ENCODE assay signal across 8 cellular contexts in the genomic region with DNA sequence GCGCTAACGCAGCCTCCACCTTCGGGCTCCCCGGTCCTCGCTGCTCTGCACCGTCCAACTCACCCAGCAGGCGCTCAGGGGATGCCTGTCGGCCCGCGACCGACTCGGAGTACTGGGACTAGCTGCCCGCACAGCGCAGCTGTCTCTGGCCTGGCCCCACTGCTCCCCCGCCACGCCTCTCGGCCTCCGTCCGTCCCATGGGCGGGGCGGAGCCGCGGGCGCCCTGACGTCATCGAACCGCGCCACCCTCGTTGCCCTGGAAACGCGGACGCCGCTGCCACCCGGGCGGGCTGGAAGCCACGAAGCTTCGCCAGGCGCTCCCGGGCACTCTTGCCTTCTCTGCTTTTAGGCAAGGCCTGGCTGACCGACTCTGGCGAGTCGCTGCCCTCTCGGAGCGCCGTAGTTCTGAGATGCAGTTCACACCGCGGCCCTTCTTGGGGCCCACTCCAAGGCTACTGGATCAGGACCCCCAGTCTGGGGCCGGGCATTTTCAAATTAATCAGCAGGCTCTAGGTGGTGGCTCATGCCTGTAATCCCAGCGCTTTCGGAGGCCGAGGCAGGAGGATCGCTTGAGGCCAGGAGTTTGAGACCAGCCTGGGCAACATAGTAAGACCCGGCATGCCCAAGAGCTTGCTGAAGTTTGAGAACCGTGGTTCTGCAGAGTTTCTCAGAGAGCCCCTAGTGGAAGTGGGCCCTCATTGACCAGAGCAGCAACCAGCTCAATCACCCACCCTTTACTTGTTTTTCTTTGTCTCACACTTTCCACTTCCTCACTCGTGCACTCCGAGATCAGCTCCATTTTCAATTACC. TPM values are rescaled to one million over a fixed set of nuclear protein-coding genes. Genes with fewer than 3 reads are reported as not detected.
A peak's percentile ranks its signal among the peaks of the same experiment; 100 is the strongest.
DNase-seq lines count a peak whose midpoint lies in the region; ATAC-seq, FAIRE-seq and TF ChIP-seq lines count a peak whose summit lies in the region.

No MANE protein-coding gene starts in this region.

- no peaks in the 10 kb centered on the region for H3K27me3 Mint-ChIP-seq in activated T-helper 1 cell treated with anti-CD3 and anti-CD28 coated beads, Interleukin-12 subunit alpha, Interleukin-12 subunit beta, Interleukin-2, Interleukin-4 antibody, amounts not matched to agents 30 ng/mL and 10 ng/mL and 1 ng/mL, durations not matched to agents 14 hours and 24 hours and 36 hours (ENCODE audit: insufficient read depth)
- H3K27me3 Mint-ChIP-seq in naive thymus-derived CD8-positive, alpha-beta T cell: no peaks in the 10 kb centered on the region

- intact Hi-C loops in activated T-helper 1 cell treated with anti-CD3 and anti-CD28 coated beads, Interleukin-12 subunit alpha, Interleukin-12 subunit beta, Interleukin-2, Interleukin-4 antibody, amounts not matched to agents 30 ng/mL and 10 ng/mL and 1 ng/mL, durations not matched to agents 14 hours and 24 hours and 36 hours (cut with micrococcal nuclease): loop anchor here (1.0 kb wide), 3 partner anchors 9 to 270 kb away; a partner anchor contains a TSS

- peak; percentile 86 for ATAC-seq in GM21825 (IDR thresholded peaks at IDR 0.05; ENCODE audit: unreplicated experiment)
- ATAC-seq in naive thymus-derived CD8-positive, alpha-beta T cell: peak; percentile 92 to 96

- H3K4me3 Mint-ChIP-seq in activated T-helper 1 cell treated with anti-CD3 and anti-CD28 coated beads, Interleukin-12 subunit alpha, Interleukin-12 subunit beta, Interleukin-2, Interleukin-4 antibody, amounts not matched to agents 30 ng/mL and 10 ng/mL and 1 ng/mL, durations not matched to agents 14 hours and 24 hours and 36 hours: peak overlapping the region; percentile 92
- peak overlapping the region; percentile 90 to 98 (median 94) for H3K4me3 Mint-ChIP-seq in naive thymus-derived CD8-positive, alpha-beta T cell

- DNase-seq in ELF-1 (ENCODE audit: low read depth, low spot score): peak; percentile 96
- peak; percentile 72 for DNase-seq in RCC 7860 (ENCODE audit: low spot score)
- peak; percentile 92 for DNase-seq in activated T-helper 1 cell treated with anti-CD3 and anti-CD28 coated beads, Interleukin-12 subunit alpha, Interleukin-12 subunit beta, Interleukin-2, Interleukin-4 antibody, amounts not matched to agents 30 ng/mL and 10 ng/mL and 1 ng/mL, durations not matched to agents 14 hours and 24 hours and 36 hours (ENCODE audit: low spot score)
- peak; percentile 86 for DNase-seq in fibroblast of gingiva (ENCODE audit: low read depth)
- peak; percentile 84 to 99 (median 91) for DNase-seq in naive thymus-derived CD8-positive, alpha-beta T cell
- DNase-seq in stimulated activated naive CD4-positive, alpha-beta T cell (lab: John Stamatoyannopoulos, UW): peak; percentile 75 to 97 (median 86)

- no peaks in the 10 kb centered on the region for H4K20me1 ChIP-seq in KMS-11 (ENCODE audit: insufficient read depth)

- peak overlapping the region; percentile 30; the same call in 1 of the 2 replicates for H2AFZ ChIP-seq in KMS-11 (ENCODE audit: low read depth)

- H3K4me1 Mint-ChIP-seq in activated T-helper 1 cell treated with anti-CD3 and anti-CD28 coated beads, Interleukin-12 subunit alpha, Interleukin-12 subunit beta, Interleukin-2, Interleukin-4 antibody, amounts not matched to agents 30 ng/mL and 10 ng/mL and 1 ng/mL, durations not matched to agents 14 hours and 24 hours and 36 hours (ENCODE audit: low read depth): peaks cover 20% of the 10 kb centered on the region
- peaks cover 22 to 49% (median 43%) of the 10 kb centered on the region in 4 donors for H3K4me1 Mint-ChIP-seq in naive thymus-derived CD8-positive, alpha-beta T cell

- no peaks in the 10 kb centered on the region for H3K79me2 ChIP-seq in KMS-11 (ENCODE audit: insufficient read depth, low read depth)

- no peaks in the 10 kb centered on the region for H3K27me3 ChIP-seq in KMS-11 (ENCODE audit: insufficient read depth, low read depth)

- no peak overlapping the region for H3K27ac ChIP-seq in KMS-11

- no peaks in the 10 kb centered on the region for H3K36me3 ChIP-seq in KMS-11 (ENCODE audit: insufficient read depth)

- no peaks in the 10 kb centered on the region for H3K4me1 ChIP-seq in KMS-11 (ENCODE audit: low read depth, poor library complexity, severe bottlenecking)

- peak overlapping the region; percentile 86 for H3K27ac Mint-ChIP-seq in activated T-helper 1 cell treated with anti-CD3 and anti-CD28 coated beads, Interleukin-12 subunit alpha, Interleukin-12 subunit beta, Interleukin-2, Interleukin-4 antibody, amounts not matched to agents 30 ng/mL and 10 ng/mL and 1 ng/mL, durations not matched to agents 14 hours and 24 hours and 36 hours
- peak overlapping the region; percentile 81 to 98 (median 94) for H3K27ac Mint-ChIP-seq in naive thymus-derived CD8-positive, alpha-beta T cell

- POLR2A ChIA-PET in naive thymus-derived CD8-positive, alpha-beta T cell (lab: Charles Lee): interaction anchor here (0.7 to 3.2 kb wide), 4 partner anchors 8 to 1788 kb away, joined by 3 to 30 read pairs (median 9); a partner anchor contains a TSS

- no peak for FAIRE-seq in RCC 7860 (lab: Jason Lieb, UNC)

- H3K9me3 Mint-ChIP-seq in activated T-helper 1 cell treated with anti-CD3 and anti-CD28 coated beads, Interleukin-12 subunit alpha, Interleukin-12 subunit beta, Interleukin-2, Interleukin-4 antibody, amounts not matched to agents 30 ng/mL and 10 ng/mL and 1 ng/mL, durations not matched to agents 14 hours and 24 hours and 36 hours: no peaks in the 10 kb centered on the region
- no peaks in the 10 kb centered on the region for H3K9me3 Mint-ChIP-seq in naive thymus-derived CD8-positive, alpha-beta T cell

- no peak overlapping the region; the same call in 1 of the 2 replicates for H3K9ac ChIP-seq in KMS-11

- peaks cover 4% of the 10 kb centered on the region for H3K36me3 Mint-ChIP-seq in activated T-helper 1 cell treated with anti-CD3 and anti-CD28 coated beads, Interleukin-12 subunit alpha, Interleukin-12 subunit beta, Interleukin-2, Interleukin-4 antibody, amounts not matched to agents 30 ng/mL and 10 ng/mL and 1 ng/mL, durations not matched to agents 14 hours and 24 hours and 36 hours (ENCODE audit: low read depth)
- peaks cover 0 to 2% (median 0%) of the 10 kb centered on the region in 3 donors for H3K36me3 Mint-ChIP-seq in naive thymus-derived CD8-positive, alpha-beta T cell

- H3K4me2 ChIP-seq in KMS-11: peak overlapping the region; percentile 66

- H3K4me3 ChIP-seq in KMS-11 (IDR thresholded peaks at IDR 0.05; ENCODE audit: insufficient read depth, low read depth, low read length): no peak overlapping the region

- peak; percentile 31; the same call in 1 of the 2 replicates for TF ChIP-seq CTCF in KMS-11 (conservative IDR thresholded peaks at IDR 0.05; ENCODE audit: low read depth, low read length)

RNA-seq across cellular contexts. Expression of a gene that starts 12.0 kb away (rescaled TPM):
- total RNA-seq in activated T-helper 1 cell treated with anti-CD3 and anti-CD28 coated beads, Interleukin-12 subunit alpha, Interleukin-12 subunit beta, Interleukin-2, Interleukin-4 antibody, amounts not matched to agents 30 ng/mL and 10 ng/mL and 1 ng/mL, durations not matched to agents 14 hours and 24 hours and 36 hours: 18.4 and 20.7 TPM in 2 replicates
- total RNA-seq in naive thymus-derived CD8-positive, alpha-beta T cell: 10 to 100 TPM; 14.8 to 17.3 TPM
- polyA plus RNA-seq in naive thymus-derived CD8-positive, alpha-beta T cell: 10 to 100 TPM in 2 of 3 donors, 1 to 10 TPM in 1; 9.5 to 14.3 (median 11.4) TPM

RNA-seq across cellular contexts. Expression of a gene that starts 12.1 kb away (rescaled TPM):
- 36.8 and 39.2 TPM in 2 replicates for total RNA-seq in activated T-helper 1 cell treated with anti-CD3 and anti-CD28 coated beads, Interleukin-12 subunit alpha, Interleukin-12 subunit beta, Interleukin-2, Interleukin-4 antibody, amounts not matched to agents 30 ng/mL and 10 ng/mL and 1 ng/mL, durations not matched to agents 14 hours and 24 hours and 36 hours
- total RNA-seq in naive thymus-derived CD8-positive, alpha-beta T cell: 10 to 100 TPM; 29.0 to 37.5 TPM
- 10 to 100 TPM; 11.3 to 15.4 (median 13.0) TPM for polyA plus RNA-seq in naive thymus-derived CD8-positive, alpha-beta T cell
